11 cellular contexts compared by ENCODE assay signal in genomic region chr10:79779992-79780391, GRCh38. TPM values are rescaled to one million over a fixed set of nuclear protein-coding genes. Genes with fewer than 3 reads are reported as not detected.
"Had no signal": no experiment of that assay in that cellular context is flagged by ENCODE, and none has a peak within 500 bp of the region (broad histone marks: within the 10 kb centered on the region; RNA-seq: fewer than 3 reads in every experiment).

No MANE protein-coding gene starts in this region.

RNA-seq across cellular contexts. Expression of gene NUTM2E, which starts 46.5 kb away (rescaled TPM):
- total RNA-seq: dermis microvascular lymphatic vessel endothelial cell, epithelial cell of proximal tubule, esophagus mucosa, gastrocnemius medialis, left ventricle myocardium inferior, lower lobe of right lung, lung microvascular endothelial cell, mesenteric fat pad, myocyte had no signal
- polyA plus RNA-seq: immature natural killer cell; naive thymus-derived CD8-positive, alpha-beta T cell had no signal
